In the genomic region with DNA sequence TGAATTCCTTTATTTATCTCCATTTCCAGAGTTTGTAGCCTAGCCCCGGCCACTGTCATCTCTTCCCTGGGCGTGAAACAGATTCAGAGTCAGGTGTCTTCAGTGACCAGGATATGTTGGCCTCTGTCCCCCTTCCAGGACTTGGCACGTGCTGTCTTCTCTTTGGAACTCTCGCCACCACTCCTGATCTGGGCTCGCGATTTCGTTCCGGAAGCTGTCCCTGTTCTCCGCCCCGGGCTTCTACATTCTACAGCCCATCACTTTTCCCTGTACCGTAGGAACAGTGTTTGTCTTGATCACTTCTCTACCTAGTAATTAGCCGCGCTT, we compare ENCODE assay signal across 8 cellular contexts. TPM values are rescaled to one million over a fixed set of nuclear protein-coding genes. Genes with fewer than 3 reads are reported as not detected.
DNase-seq lines count a peak whose midpoint lies in the region; ATAC-seq and TF ChIP-seq lines count a peak whose summit lies in the region.

No MANE protein-coding gene starts in this region.

- H2BK15ac ChIP-seq in neuronal stem cell (ENCODE audit: low read length), result no peak overlapping the region

- no peak overlapping the region for H4K91ac ChIP-seq in neuronal stem cell (ENCODE audit: low read depth, low read length, poor library complexity)

- H3K27me3 Mint-ChIP-seq in CD4-positive, alpha-beta memory T cell, result no peaks in the 10 kb centered on the region
- H3K27me3 Mint-ChIP-seq in HFFc6 (ENCODE audit: insufficient read depth), result peaks cover 2% of the 10 kb centered on the region

- no peaks in the 10 kb centered on the region for H3K9me3 Mint-ChIP-seq in CD4-positive, alpha-beta memory T cell
- peaks cover 9% of the 10 kb centered on the region for H3K9me3 Mint-ChIP-seq in HFFc6

- H2AK5ac ChIP-seq in neuronal stem cell (ENCODE audit: low read depth, low read length), result no peak overlapping the region

- H3K23ac ChIP-seq in neuronal stem cell (ENCODE audit: low read depth, low read length, poor library complexity), result peak overlapping the region; percentile 95

- CTCF ChIA-PET in CD4-positive, alpha-beta memory T cell (lab: Charles Lee; ENCODE audit: partially characterized antibody), result interaction anchor here (0.5 to 8.2 kb wide), 4 partner anchors 12 to 142 kb away, joined by 3 to 100 read pairs (median 4); partner anchors contain the start of genes ACSS2 and GGT7

- H2BK5ac ChIP-seq in neuronal stem cell (ENCODE audit: low read length), result no peak overlapping the region

- POLR2A ChIA-PET in CD4-positive, alpha-beta memory T cell (lab: Charles Lee; ENCODE audit: partially characterized antibody), result interaction anchor here (1.5 to 4.3 kb wide), 4 partner anchors 11 to 129 kb away, joined by 4 to 34 read pairs (median 6); partner anchors contain the start of genes ACSS2 and GGT7

- WGBS in esophagus squamous epithelium, 2 donors, result 6 to 9% methylated on average over 12 to 13 of the region's 13 CpGs
- WGBS in neuronal stem cell (ENCODE audit: extremely low coverage in 2 of 2, insufficient read length in 2 of 2, insufficient replicate concordance in 1 of 2), 2 donors, result no CpG with 5 or more reads among the region's 13 CpGs

- H2AFZ ChIP-seq in neuronal stem cell (ENCODE audit: low read length), result peak overlapping the region; percentile 96

- H3K27me3 ChIP-seq in CD4-positive, alpha-beta memory T cell (ENCODE audit: insufficient read depth, low read length), result no peaks in the 10 kb centered on the region
- no peaks in the 10 kb centered on the region for H3K27me3 ChIP-seq in esophagus squamous epithelium
- H3K27me3 ChIP-seq in neuronal stem cell (ENCODE audit: control insufficient read depth in 3 of 3, insufficient read depth in 3 of 3, low read depth in 1 of 3, low read length in 3 of 3), result no peaks in the 10 kb centered on the region

- H3K36me3 ChIP-seq in CD4-positive, alpha-beta memory T cell (ENCODE audit: insufficient read depth, low read length), result no peaks in the 10 kb centered on the region
- H3K36me3 ChIP-seq in esophagus squamous epithelium (peaks cover 0 to 18% (median 0%) of the 10 kb centered on the region in 3 donors), neuronal stem cell (replicated peaks in 1 of 2; ENCODE audit: control insufficient read depth in 2 of 2, insufficient read depth in 2 of 2, low read length in 2 of 2) (peaks cover 1 to 14% of the 10 kb centered on the region in 2 donors)

- H3K36me3 Mint-ChIP-seq in CD4-positive, alpha-beta memory T cell, result peaks cover 4 to 16% of the 10 kb centered on the region in 2 donors
- peaks cover 9% of the 10 kb centered on the region for H3K36me3 Mint-ChIP-seq in HFFc6 (ENCODE audit: low read depth)

- no peak overlapping the region for H4K8ac ChIP-seq in neuronal stem cell (ENCODE audit: low read depth, low read length)

- H2BK120ac ChIP-seq in neuronal stem cell (ENCODE audit: low read depth, low read length), result no peak overlapping the region

- no peak overlapping the region for H2BK12ac ChIP-seq in neuronal stem cell (ENCODE audit: low read length)

- peak overlapping the region; percentile 71 for H3K27ac ChIP-seq in CD4-positive, alpha-beta memory T cell (ENCODE audit: low read depth, low read length)
- H3K27ac ChIP-seq in esophagus squamous epithelium (peak overlapping the region; percentile 85 to 98 (median 92)), neuronal stem cell (replicated peaks; ENCODE audit: low read length) (peak overlapping the region; percentile 83)

- no peak overlapping the region for H3K4ac ChIP-seq in neuronal stem cell (ENCODE audit: low read length)

- H3K14ac ChIP-seq in neuronal stem cell (ENCODE audit: low read length), result no peak overlapping the region

- intact Hi-C loops in CD4-positive, alpha-beta memory T cell (cut with micrococcal nuclease), result loop anchor here (1.0 to 2.0 kb wide), 3 partner anchors 37 to 138 kb away; partner anchors contain the start of genes ACSS2 and TRPC4AP
- intact Hi-C loops in esophagus squamous epithelium (cut with DNase I), result loop anchor here (5.0 kb wide), 1 partner anchor 83 kb away; the partner anchor contains the start of gene GGT7

- H3K4me3 Mint-ChIP-seq in CD4-positive, alpha-beta memory T cell, result peak overlapping the region; percentile 93 to 100 (median 97)
- H3K4me3 Mint-ChIP-seq in HFFc6, result peak overlapping the region; percentile 96

- TF ChIP-seq POLR2A in esophagus squamous epithelium (IDR thresholded peaks at IDR 0.05), result no peak

- H3K9ac ChIP-seq in neuronal stem cell (ENCODE audit: low read depth, low read length, poor library complexity), result no peak overlapping the region

- H3K4me3 ChIP-seq in CD4-positive, alpha-beta memory T cell (ENCODE audit: low read length in 2 of 2), result peak overlapping the region; percentile 45 to 88
- H3K4me3 ChIP-seq in esophagus squamous epithelium (peak overlapping the region; percentile 52 to 88 (median 66)), neuronal stem cell (ENCODE audit: low read length in 2 of 2) (peak overlapping the region; percentile 66 to 88)

- no peak for ATAC-seq in HG02623 (IDR thresholded peaks at IDR 0.05; ENCODE audit: unreplicated experiment)

- no peak overlapping the region for H3K18ac ChIP-seq in neuronal stem cell (ENCODE audit: low read length)

- no peaks in the 10 kb centered on the region for H3K9me3 ChIP-seq in CD4-positive, alpha-beta memory T cell (ENCODE audit: control insufficient read depth in 1 of 2, low read length in 2 of 2)
- H3K9me3 ChIP-seq in esophagus squamous epithelium (no peaks in the 10 kb centered on the region), neuronal stem cell (replicated peaks in 1 of 2; ENCODE audit: control insufficient read depth in 2 of 2, insufficient read depth in 1 of 2, low read depth in 1 of 2, low read length in 2 of 2) (peaks cover 2 to 7% of the 10 kb centered on the region in 2 donors)

- peak overlapping the region; percentile 68 for H3K4me2 ChIP-seq in neuronal stem cell (ENCODE audit: insufficient read depth, low read length, poor library complexity, severe bottlenecking)

- peak overlapping the region; percentile 93 to 98 (median 98) for H3K27ac Mint-ChIP-seq in CD4-positive, alpha-beta memory T cell
- H3K27ac Mint-ChIP-seq in HFFc6, result peak overlapping the region; percentile 98

- H3K79me1 ChIP-seq in neuronal stem cell (ENCODE audit: low read depth, low read length), result no peaks in the 10 kb centered on the region

- no peak for DNase-seq in CD4-positive, alpha-beta memory T cell
- DNase-seq in HFFc6 (peak; percentile 25), SW 1271 (lab: John Stamatoyannopoulos, UW) (peak; percentile 77 to 88), esophagus squamous epithelium (lab: John Stamatoyannopoulos, UW) (no peak), neuronal stem cell (ENCODE audit: low spot score) (no peak), mesenteric fat pad (ENCODE audit: low spot score) (no peak), midbrain (lab: John Stamatoyannopoulos, UW) (no peak)

- peaks cover 13% of the 10 kb centered on the region for H3K4me1 ChIP-seq in CD4-positive, alpha-beta memory T cell (ENCODE audit: insufficient read depth, low read length)
- peaks cover 5 to 53% (median 21%) of the 10 kb centered on the region in 3 donors for H3K4me1 ChIP-seq in esophagus squamous epithelium
- peaks cover 3 to 12% of the 10 kb centered on the region in 2 donors for H3K4me1 ChIP-seq in neuronal stem cell (ENCODE audit: control insufficient read depth in 2 of 2, insufficient read depth in 1 of 2, low read depth in 1 of 2, low read length in 2 of 2)

- H3K4me1 Mint-ChIP-seq in CD4-positive, alpha-beta memory T cell, result peaks cover 19 to 28% (median 23%) of the 10 kb centered on the region in 4 donors
- H3K4me1 Mint-ChIP-seq in HFFc6 (ENCODE audit: low read depth), result peaks cover 32% of the 10 kb centered on the region

- TF ChIP-seq CTCF in HFFc6 (IDR thresholded peaks at IDR 0.05) (no peak), esophagus squamous epithelium (IDR thresholded peaks at IDR 0.05) (no peak)

RNA-seq across cellular contexts. Expression of gene GSS, which starts 0.7 kb away (rescaled TPM):
- 10 to 100 TPM; 41.0 to 43.3 TPM for total RNA-seq in CD4-positive, alpha-beta memory T cell
- 10 to 100 TPM; 32.2 to 38.6 TPM for polyA plus RNA-seq in CD4-positive, alpha-beta memory T cell
- total RNA-seq in HFFc6 (2021; fragmentation: NEBNext Ultra II Directional; extraction: Animal tissue kit (Norgen Biotek cat#: 25700)), result 10 to 100 TPM; 72.1 to 86.8 (median 76.6) TPM
- total RNA-seq in esophagus squamous epithelium, result 10 to 100 TPM; 61.3 to 75.2 (median 64.5) TPM
- polyA plus RNA-seq in neuronal stem cell (2013, experiment 1 of 2), result 37.0 TPM
- polyA plus RNA-seq in neuronal stem cell (2013, experiment 2 of 2), result 37.4 TPM
- total RNA-seq in mesenteric fat pad, result 33.3 TPM

RNA-seq across cellular contexts. Expression of gene MYH7B, which starts 0.8 kb away (rescaled TPM):
- under 1 TPM; 0.39 to 0.47 TPM for total RNA-seq in CD4-positive, alpha-beta memory T cell
- under 1 TPM in 1 of 2 donors, not detected in 1; 0.32 TPM for polyA plus RNA-seq in CD4-positive, alpha-beta memory T cell
- under 1 TPM in 2 of 6 experiments, not detected in 4; 0.07 to 0.19 TPM for total RNA-seq in HFFc6 (2021; fragmentation: NEBNext Ultra II Directional; extraction: Animal tissue kit (Norgen Biotek cat#: 25700))
- total RNA-seq in esophagus squamous epithelium (under 1 TPM in 1 of 4 donors, not detected in 3; 0.19 TPM), mesenteric fat pad (0.06 TPM)
- 0.35 TPM for polyA plus RNA-seq in neuronal stem cell (2013, experiment 1 of 2)
- polyA plus RNA-seq in neuronal stem cell (2013, experiment 2 of 2), result 0.42 TPM

Comparison
In these comparisons a context has a peak if more than half of its experiments do, and no peak if none do; other contexts are left out.
1. DNase-seq: peak in HFFc6 (single experiment) and SW 1271 (2 of 2); none in CD4-positive, alpha-beta memory T cell (0 of 5), esophagus squamous epithelium (single experiment), neuronal stem cell (single experiment), mesenteric fat pad (single experiment) and midbrain (single experiment).
2. Peak in every context shown above with its lines, with median percentiles within 50 percentile points of each other: H3K27ac ChIP-seq and H3K4me3 ChIP-seq.